ENCODE assay signal across 8 cellular contexts in genomic region chrX:40108084-40108958, GRCh38. TPM values are rescaled to one million over a fixed set of nuclear protein-coding genes. Genes with fewer than 3 reads are reported as not detected.
DNase-seq lines count a peak whose midpoint lies in the region; ATAC-seq and TF ChIP-seq lines count a peak whose summit lies in the region.

No MANE protein-coding gene starts in this region.

- no peak for TF ChIP-seq CTCF in AG09309 (IDR thresholded peaks at IDR 0.05; ENCODE audit: control insufficient read depth, insufficient read depth, low read depth, low read length, missing control alignments)
- no peak for TF ChIP-seq CTCF in WTC11 (IDR thresholded peaks at IDR 0.05)

- no peak overlapping the region for H3K27ac ChIP-seq in trophoblast cell (ENCODE audit: low read depth, low read length)

- intact Hi-C loops in Right ventricle myocardium superior (cut with DNase I): loop anchor here (2.0 kb wide), 1 partner anchor 64 kb away; no protein-coding TSS in a partner anchor

- CTCF ChIA-PET in WTC11 (lab: Charles Lee): interaction anchor here (0.7 to 1.2 kb wide), 2 partner anchors 17 to 60 kb away, joined by 3 to 5 read pairs; no protein-coding TSS in a partner anchor

- H3K79me2 ChIP-seq in trophoblast cell (ENCODE audit: control insufficient read depth, insufficient read depth, low read length, poor library complexity): no peaks in the 10 kb centered on the region

- H3K79me1 ChIP-seq in trophoblast cell (ENCODE audit: low read length): peaks cover 7% of the 10 kb centered on the region

- H4K8ac ChIP-seq in trophoblast cell (ENCODE audit: low read depth, low read length): peak overlapping the region; percentile 34

- peak overlapping the region; percentile 68 for H3K27ac Mint-ChIP-seq in WTC11

- H2AK5ac ChIP-seq in trophoblast cell (ENCODE audit: low read length): no peak overlapping the region

- no peak overlapping the region for H2BK5ac ChIP-seq in trophoblast cell (ENCODE audit: low read depth, low read length, poor library complexity)

- H3K36me3 ChIP-seq in HAP-1 (replicated peaks) (no peaks in the 10 kb centered on the region), trophoblast cell (ENCODE audit: control insufficient read depth in 1 of 2, insufficient read depth in 2 of 2, low read length in 2 of 2) (no peaks in the 10 kb centered on the region)

- no peaks in the 10 kb centered on the region for H3K9me3 Mint-ChIP-seq in WTC11

- peak overlapping the region; percentile 89 for H3K4me2 ChIP-seq in trophoblast cell (ENCODE audit: low read length)

- DNase-seq in AG09309 (ENCODE audit: low read depth) (no peak), HAP-1 (ENCODE audit: low spot score in 2 of 2) (peak; percentile 62 to 81), WTC11 (ENCODE audit: low spot score) (peak; percentile 31), Right ventricle myocardium superior (peak; percentile 52), trophoblast cell (peak in 1 of 2 donors; percentile 56), DMS153 (lab: John Stamatoyannopoulos, UW) (no peak), NCI-H2196 (lab: John Stamatoyannopoulos, UW; ENCODE audit: unreplicated experiment) (no peak)

- WGBS in trophoblast cell (ENCODE audit: extremely low coverage, insufficient coverage, insufficient read length): no CpG with 5 or more reads among the region's 73 CpGs

- H3K36me3 Mint-ChIP-seq in WTC11: no peaks in the 10 kb centered on the region

- peak overlapping the region; percentile 55 for H2BK120ac ChIP-seq in trophoblast cell (ENCODE audit: insufficient read depth, low read length, poor library complexity)

- H3K27me3 ChIP-seq in HAP-1 (ENCODE audit: low read depth) (no peaks in the 10 kb centered on the region), trophoblast cell (ENCODE audit: insufficient read depth, low read length) (peaks cover 20% of the 10 kb centered on the region)

- peak overlapping the region; percentile 66 for H4K12ac ChIP-seq in trophoblast cell (ENCODE audit: low read depth, low read length)

- H3K4me1 ChIP-seq in HAP-1 (peaks cover 48% of the 10 kb centered on the region), trophoblast cell (ENCODE audit: control insufficient read depth in 1 of 2, insufficient read depth in 2 of 2, low read length in 2 of 2) (peaks cover 17 to 38% of the 10 kb centered on the region in 2 experiments)

- H3K9ac ChIP-seq in trophoblast cell (ENCODE audit: low read length): no peak overlapping the region

- peak overlapping the region; percentile 52 for H4K91ac ChIP-seq in trophoblast cell (ENCODE audit: low read depth, low read length)

- peaks cover 26% of the 10 kb centered on the region for H3K4me1 Mint-ChIP-seq in WTC11

- H3K4ac ChIP-seq in trophoblast cell (ENCODE audit: low read depth, low read length): no peak overlapping the region

- H3K9me3 ChIP-seq in HAP-1 (no peaks in the 10 kb centered on the region), trophoblast cell (ENCODE audit: insufficient read depth, low read depth, low read length) (no peaks in the 10 kb centered on the region)

- H3K18ac ChIP-seq in trophoblast cell (ENCODE audit: low read length): peak overlapping the region; percentile 75

- peaks cover 31% of the 10 kb centered on the region for H3K27me3 Mint-ChIP-seq in WTC11 (ENCODE audit: low read depth)

- peak; percentile 3; the same call in 1 of the 2 replicates for ATAC-seq in WTC11
- peak; percentile 5 for ATAC-seq in Right ventricle myocardium superior (ENCODE audit: poor library complexity)
- ATAC-seq in GM18519 (IDR thresholded peaks at IDR 0.05; ENCODE audit: low FRiP score, unreplicated experiment): no peak

- peak overlapping the region; percentile 79 for H3K4me3 Mint-ChIP-seq in WTC11

- POLR2A ChIA-PET in WTC11 (lab: Charles Lee): interaction anchor here (0.6 to 2.3 kb wide), 7 partner anchors 11 to 59 kb away, joined by 3 to 7 read pairs (median 3); partner anchors contain the start of gene BCOR

- peak overlapping the region; percentile 60 for H2BK12ac ChIP-seq in trophoblast cell (ENCODE audit: low read length)

- H3K14ac ChIP-seq in trophoblast cell (ENCODE audit: low read length): no peak overlapping the region

- H3K4me3 ChIP-seq in AG09309 (ENCODE audit: control insufficient read depth, low read depth, low read length) (peak overlapping the region; percentile 34), HAP-1 (peak overlapping the region; percentile 35), trophoblast cell (ENCODE audit: low read depth, low read length) (no peak overlapping the region)

- in situ Hi-C loops in HAP-1 (cut with MboI; ENCODE audit: low sequenced_read_pairs): loop anchor here (5.0 kb wide), 1 partner anchor 39 kb away; no protein-coding TSS in a partner anchor

- no peak overlapping the region for H3K23ac ChIP-seq in trophoblast cell (ENCODE audit: low read length)

- peak overlapping the region; percentile 38 for H2AFZ ChIP-seq in trophoblast cell (ENCODE audit: insufficient read depth, low read length, poor library complexity)

TF ChIP-seq in WTC11, 78 proteins besides CTCF, POLR2A, EP300 and RAD21 (continues in another document):
- TF ChIP-seq SP1 (CRISPR knock-in tag; conservative IDR thresholded peaks at IDR 0.05) (no peak), CDX4 (CRISPR knock-in tag; IDR thresholded peaks at IDR 0.05; ENCODE audit: borderline replicate concordance) (no peak), TEAD1 (CRISPR knock-in tag; IDR thresholded peaks at IDR 0.05) (no peak), ARID4B (CRISPR knock-in tag; IDR thresholded peaks at IDR 0.05; ENCODE audit: borderline replicate concordance) (no peak), OVOL2 (CRISPR knock-in tag; IDR thresholded peaks at IDR 0.05; ENCODE audit: borderline replicate concordance) (no peak), ESRRA (CRISPR knock-in tag; IDR thresholded peaks at IDR 0.05; ENCODE audit: borderline replicate concordance) (no peak), KAT7 (CRISPR knock-in tag; IDR thresholded peaks at IDR 0.05; ENCODE audit: borderline replicate concordance) (no peak), FOXJ3 (CRISPR knock-in tag; IDR thresholded peaks at IDR 0.05; ENCODE audit: borderline replicate concordance) (no peak), NFYB (CRISPR knock-in tag; conservative IDR thresholded peaks at IDR 0.05; ENCODE audit: low read depth) (no peak), ZNF219 (CRISPR knock-in tag; IDR thresholded peaks at IDR 0.05; ENCODE audit: borderline replicate concordance) (no peak), NFATC4 (CRISPR knock-in tag; IDR thresholded peaks at IDR 0.05) (no peak), ETV6 (CRISPR knock-in tag; IDR thresholded peaks at IDR 0.05) (no peak), SMAD3 (CRISPR knock-in tag; IDR thresholded peaks at IDR 0.05; ENCODE audit: borderline replicate concordance) (no peak), SOX15 (CRISPR knock-in tag; IDR thresholded peaks at IDR 0.05) (no peak), MYBL2 (CRISPR knock-in tag; IDR thresholded peaks at IDR 0.05) (no peak), ZNF423 (CRISPR knock-in tag; IDR thresholded peaks at IDR 0.05) (no peak)

RNA-seq across cellular contexts. Expression of gene BCOR, which starts 10.6 kb away (rescaled TPM):
- total RNA-seq in WTC11 (2021) (41.1 to 44.5 TPM (median 43.1 TPM) in 3 replicates), Right ventricle myocardium superior (14.0 TPM)
- 5.9 and 6.1 TPM in 2 replicates for polyA plus RNA-seq in trophoblast cell (2013)

Comparison
In these comparisons a context has a peak if more than half of its experiments do, and no peak if none do; other contexts are left out.
1. DNase-seq: peak in HAP-1 (2 of 2), WTC11 (single experiment) and Right ventricle myocardium superior (single experiment); none in AG09309 (single experiment), DMS153 (single experiment) and NCI-H2196 (single experiment).